13 cellular contexts compared by ENCODE assay signal in genomic region chr7:143487566-143487965, GRCh38. TPM values are rescaled to one million over a fixed set of nuclear protein-coding genes. Genes with fewer than 3 reads are reported as not detected.
DNase-seq lines count a peak whose midpoint lies in the region; ATAC-seq and TF ChIP-seq lines count a peak whose summit lies in the region.
"Had no signal": no experiment of that assay in that cellular context is flagged by ENCODE, and none has a peak within 500 bp of the region (broad histone marks: within the 10 kb centered on the region; RNA-seq: fewer than 3 reads in every experiment).

No MANE protein-coding gene starts in this region.

- H3K27me3 Mint-ChIP-seq in glutamatergic neuron (ENCODE audit: unreplicated experiment) = no peaks in the 10 kb centered on the region

- no peaks in the 10 kb centered on the region for H3K27me3 ChIP-seq in OCI-LY3 (ENCODE audit: low read depth, low read length)
- H3K27me3 ChIP-seq: SJSA1 had no signal

- no peak for TF ChIP-seq CTCF in OCI-LY3 (IDR thresholded peaks at IDR 0.05; ENCODE audit: low read depth, low read length)
- TF ChIP-seq CTCF in glutamatergic neuron (IDR thresholded peaks at IDR 0.05; ENCODE audit: partially characterized antibody, unreplicated experiment) = no peak

- H3K27ac Mint-ChIP-seq in glutamatergic neuron (ENCODE audit: unreplicated experiment) = no peak overlapping the region

- peak overlapping the region; percentile 14 for H3K4me2 ChIP-seq in OCI-LY3 (ENCODE audit: low read length)

- no peaks in the 10 kb centered on the region for H4K20me1 ChIP-seq in OCI-LY3 (ENCODE audit: insufficient read depth, low read length)

- DNase-seq in foreskin melanocyte = peak; percentile 5
- no peak for DNase-seq in cerebellum (ENCODE audit: low spot score)
- DNase-seq in middle frontal gyrus (ENCODE audit: extremely low spot score, low spot score) = no peak
- DNase-seq in glutamatergic neuron = no peak
- DNase-seq: activated T-cell treated with anti-CD3 and anti-CD28 coated beads, Interleukin-2, amount 50 U/mL, for 4 hours; MV-4-11 had no signal

- H3K4me1 Mint-ChIP-seq in glutamatergic neuron (ENCODE audit: low read depth, unreplicated experiment) = no peaks in the 10 kb centered on the region
- H3K4me1 Mint-ChIP-seq: neural crest cell had no signal

- H3K36me3 ChIP-seq in OCI-LY3 (replicated peaks; ENCODE audit: low read depth, low read length) = no peaks in the 10 kb centered on the region
- H3K36me3 ChIP-seq: SJSA1 had no signal

- H3K9me3 Mint-ChIP-seq in glutamatergic neuron (ENCODE audit: unreplicated experiment) = no peaks in the 10 kb centered on the region
- H3K9me3 Mint-ChIP-seq: activated T-cell treated with anti-CD3 and anti-CD28 coated beads, Interleukin-2, amount 50 U/mL, for 4 hours had no signal

- H3K4me3 ChIP-seq in OCI-LY3 (ENCODE audit: low read length) (no peak overlapping the region), skin epidermis (no peak overlapping the region)
- H3K4me3 ChIP-seq: SJSA1 had no signal

- H3K79me2 ChIP-seq in OCI-LY3 (ENCODE audit: low read length) = no peaks in the 10 kb centered on the region

- H2AFZ ChIP-seq in OCI-LY3 (ENCODE audit: low read depth, low read length) = peak overlapping the region; percentile 36

- H3K4me1 ChIP-seq in OCI-LY3 (ENCODE audit: low read length) = peaks cover 18% of the 10 kb centered on the region

- no peak overlapping the region for H3K9ac ChIP-seq in OCI-LY3 (ENCODE audit: low read length)

- H3K4me3 Mint-ChIP-seq in glutamatergic neuron (ENCODE audit: unreplicated experiment) = no peak overlapping the region
- H3K4me3 Mint-ChIP-seq: activated T-cell treated with anti-CD3 and anti-CD28 coated beads, Interleukin-2, amount 50 U/mL, for 4 hours; neural crest cell had no signal

- H3K36me3 Mint-ChIP-seq in glutamatergic neuron (ENCODE audit: unreplicated experiment) = no peaks in the 10 kb centered on the region

- ATAC-seq in GM19035 (IDR thresholded peaks at IDR 0.05; ENCODE audit: unreplicated experiment) (peak; percentile 51), GM21367 (IDR thresholded peaks at IDR 0.05; ENCODE audit: unreplicated experiment) (no peak)
- ATAC-seq: activated T-cell treated with anti-CD3 and anti-CD28 coated beads, Interleukin-2, amount 50 U/mL, for 4 hours had no signal

- no peaks in the 10 kb centered on the region for H3K9me3 ChIP-seq in OCI-LY3 (ENCODE audit: insufficient read depth, low read length)
- H3K9me3 ChIP-seq: SJSA1 had no signal

- no peak overlapping the region for H3K27ac ChIP-seq in OCI-LY3 (ENCODE audit: low read length)
- H3K27ac ChIP-seq in skin epidermis = peak overlapping the region in 13 of 21 experiments; percentile 18 to 75 (median 56)
- H3K27ac ChIP-seq: SJSA1 had no signal

RNA-seq across cellular contexts. Expression of gene TAS2R41, which starts 9.9 kb away (rescaled TPM):
- total RNA-seq in cerebellum (not detected), glutamatergic neuron (ENCODE audit: unreplicated experiment) (not detected)
- total RNA-seq: activated T-cell treated with anti-CD3 and anti-CD28 coated beads, Interleukin-2, amount 50 U/mL, for 4 hours; epithelial cell of proximal tubule; neural crest cell; SJSA1 had no signal

RNA-seq across cellular contexts. Expression of gene TAS2R60, which starts 44.3 kb away (rescaled TPM):
- total RNA-seq in cerebellum (not detected), glutamatergic neuron (ENCODE audit: unreplicated experiment) (not detected)
- total RNA-seq: activated T-cell treated with anti-CD3 and anti-CD28 coated beads, Interleukin-2, amount 50 U/mL, for 4 hours; epithelial cell of proximal tubule; neural crest cell; SJSA1 had no signal
